In genomic region chr4:185945906-185946305, GRCh38 we compare ENCODE assay signal across 17 cellular contexts.
"Had no signal": no experiment of that assay in that cellular context is flagged by ENCODE, and none has a peak within 500 bp of the region (broad histone marks: within the 10 kb centered on the region; RNA-seq: fewer than 3 reads in every experiment).

No MANE protein-coding gene starts in this region.

- H3K27ac ChIP-seq: cardiac muscle cell, gastrocnemius medialis, heart right ventricle, tibial nerve, uterus had no signal

- ATAC-seq: activated naive CD4-positive, alpha-beta T cell treated with anti-CD3 and anti-CD28 coated beads, Interleukin-2, amount 50 U/mL, for 72 hours; activated T-cell treated with anti-CD3 and anti-CD28 coated beads, Interleukin-2, amount 50 U/mL, for 72 hours; gastrocnemius medialis; heart right ventricle had no signal

- H3K4me3 ChIP-seq: cardiac muscle cell, gastrocnemius medialis, heart right ventricle, tibial nerve, uterus had no signal

- H3K4me1 ChIP-seq: gastrocnemius medialis, heart right ventricle, tibial nerve, uterus had no signal

- DNase-seq: activated CD4-positive, alpha-beta T cell treated with anti-CD3 and anti-CD28 coated beads, Interleukin-2, amount 10 ng/mL, durations not matched to agents 24 days and 14 days; activated CD4-positive, CD25-positive, alpha-beta regulatory T cell; activated CD8-positive, alpha-beta memory T cell treated with anti-CD3 and anti-CD28 coated beads, Interleukin-2, amount 50 U/mL, for 48 hours; activated gamma-delta T cell; activated T-cell treated with anti-CD3 and anti-CD28 coated beads, Interleukin-2, amount 50 U/mL, for 72 hours; erythroblast; gastrocnemius medialis; heart right ventricle; nucleus accumbens; posterior cingulate gyrus; stimulated activated CD4-positive, alpha-beta T cell treated with anti-CD3 and anti-CD28 coated beads, Interleukin-2, amount 100 ng/mL, for 48 hours; stimulated activated naive CD4-positive, alpha-beta T cell; substantia nigra; uterus had no signal

- H3K36me3 ChIP-seq: cardiac muscle cell, gastrocnemius medialis, heart right ventricle, tibial nerve, uterus had no signal

- H3K27me3 ChIP-seq: cardiac muscle cell, gastrocnemius medialis, heart right ventricle, tibial nerve, uterus had no signal

- H3K9me3 ChIP-seq: gastrocnemius medialis, heart right ventricle, tibial nerve, uterus had no signal
